15 cellular contexts compared by ENCODE assay signal in the genomic region with DNA sequence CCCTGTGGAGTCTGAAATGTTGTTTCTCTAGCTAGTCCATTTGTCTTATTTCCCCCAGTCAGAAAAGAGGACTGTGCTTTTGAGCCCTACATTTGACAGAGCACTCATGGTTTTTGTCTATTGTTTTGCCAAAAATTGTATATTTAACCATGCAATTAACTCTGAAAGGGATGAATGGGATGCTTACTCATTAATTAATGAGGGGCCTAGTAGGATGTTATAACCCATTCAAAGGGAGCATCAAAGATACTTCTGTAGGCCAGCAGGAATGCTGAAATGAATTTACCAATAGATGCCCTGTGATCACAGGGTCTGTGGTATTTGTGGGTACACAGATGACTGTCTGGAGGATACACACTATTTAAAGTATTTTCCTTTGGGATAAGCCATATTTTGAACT.
"Had no signal": no experiment of that assay in that cellular context is flagged by ENCODE, and none has a peak within 500 bp of the region (broad histone marks: within the 10 kb centered on the region; RNA-seq: fewer than 3 reads in every experiment).

No MANE protein-coding gene starts in this region.

- H3K36me3 ChIP-seq: thoracic aorta, WERI-Rb-1 had no signal

- H3K4me3 ChIP-seq: lung, thoracic aorta had no signal

- H3K9me3 ChIP-seq: thoracic aorta had no signal

- H3K27me3 ChIP-seq: foreskin keratinocyte had no signal

- H3K27ac ChIP-seq: foreskin keratinocyte, thoracic aorta, WERI-Rb-1 had no signal

- DNase-seq: activated CD4-positive, alpha-beta T cell treated with anti-CD3 and anti-CD28 coated beads, Interleukin-2, amount 10 ng/mL, durations not matched to agents 7 days and 5 days; activated CD4-positive, CD25-positive, alpha-beta regulatory T cell treated with anti-CD3 and anti-CD28 coated beads, Interleukin-2, amount 50 U/mL, for 72 hours; activated CD8-positive, alpha-beta T cell treated with anti-CD3 and anti-CD28 coated beads for 36 hours; activated gamma-delta T cell; anterior cingulate cortex; caudate nucleus; dermis blood vessel endothelial cell; effector CD8-positive, alpha-beta T cell; foreskin keratinocyte; naive thymus-derived CD4-positive, alpha-beta T cell; stimulated activated CD4-positive, alpha-beta T cell treated with anti-CD3 and anti-CD28 coated beads, Interleukin-4, amount 100 ng/mL, for 1 hour; stimulated activated naive CD4-positive, alpha-beta T cell treated with Interleukin-2 at 50 U/mL for 16 hours; WERI-Rb-1 had no signal

- H3K4me1 ChIP-seq: foreskin keratinocyte had no signal
